In genomic region chr1:93171549-93172050, GRCh38 we compare ENCODE assay signal across 15 cellular contexts. TPM values are rescaled to one million over a fixed set of nuclear protein-coding genes. Genes with fewer than 3 reads are reported as not detected.
DNase-seq lines count a peak whose midpoint lies in the region; ATAC-seq and TF ChIP-seq lines count a peak whose summit lies in the region.
"Had no signal": no experiment of that assay in that cellular context is flagged by ENCODE, and none has a peak within 500 bp of the region (broad histone marks: within the 10 kb centered on the region; RNA-seq: fewer than 3 reads in every experiment).

No MANE protein-coding gene starts in this region.

- DNase-seq in activated CD8-positive, alpha-beta memory T cell treated with anti-CD3 and anti-CD28 coated beads, Interleukin-2, amount 10 ng/mL, durations not matched to agents 7 days and 5 days: no peak
- DNase-seq in activated CD8-positive, alpha-beta memory T cell treated with anti-CD3 and anti-CD28 coated beads for 24 hours: no peak
- DNase-seq in RPMI7951 (ENCODE audit: low read depth) (peak; percentile 10), hepatocyte (ENCODE audit: low spot score) (no peak)
- DNase-seq in central memory CD8-positive, alpha-beta T cell (ENCODE audit: low spot score in 2 of 2): no peak
- DNase-seq in stimulated activated effector memory CD8-positive, alpha-beta T cell treated with anti-CD3 and anti-CD28 coated beads, Interleukin-12 subunit alpha, Interleukin-12 subunit beta, amount 100 ng/mL, for 72 hours (ENCODE audit: low spot score in 2 of 2): no peak
- DNase-seq in stimulated activated CD4-positive, alpha-beta T cell treated with anti-CD3 and anti-CD28 coated beads, Interleukin-4, amount 100 ng/mL, for 4 hours: no peak
- DNase-seq: DMS 273 treated with DMSO at 0.1 percent for 48 hours, MG63, NCI-H2029, NCI-H748 treated with DMSO at 0.1 percent for 48 hours, RPMI8226, T1000 had no signal

- ATAC-seq in activated CD8-positive, alpha-beta memory T cell treated with anti-CD3 and anti-CD28 coated beads, Interleukin-2, amount 10 ng/mL, durations not matched to agents 7 days and 5 days: peak; percentile 45
- ATAC-seq in central memory CD8-positive, alpha-beta T cell (replicated peaks; ENCODE audit: extremely low read depth, poor library complexity, severe bottlenecking): no peak
- peak; percentile 49 for ATAC-seq in stimulated activated effector memory CD8-positive, alpha-beta T cell treated with anti-CD3 and anti-CD28 coated beads, Interleukin-12 subunit alpha, Interleukin-12 subunit beta, amount 100 ng/mL, for 72 hours
- ATAC-seq in GM21515 (IDR thresholded peaks at IDR 0.05; ENCODE audit: unreplicated experiment): no peak

- no peaks in the 10 kb centered on the region for H3K9me3 ChIP-seq in hepatocyte (ENCODE audit: low read depth)

- peaks cover 6% of the 10 kb centered on the region for H3K9me3 Mint-ChIP-seq in activated CD8-positive, alpha-beta memory T cell treated with anti-CD3 and anti-CD28 coated beads, Interleukin-2, amount 10 ng/mL, durations not matched to agents 7 days and 5 days (ENCODE audit: low read depth)
- no peaks in the 10 kb centered on the region for H3K9me3 Mint-ChIP-seq in central memory CD8-positive, alpha-beta T cell
- peaks cover under 1% of the 10 kb centered on the region for H3K9me3 Mint-ChIP-seq in stimulated activated effector memory CD8-positive, alpha-beta T cell treated with anti-CD3 and anti-CD28 coated beads, Interleukin-12 subunit alpha, Interleukin-12 subunit beta, amount 100 ng/mL, for 72 hours

- peaks cover 62% of the 10 kb centered on the region for H3K36me3 Mint-ChIP-seq in activated CD8-positive, alpha-beta memory T cell treated with anti-CD3 and anti-CD28 coated beads, Interleukin-2, amount 10 ng/mL, durations not matched to agents 7 days and 5 days
- H3K36me3 Mint-ChIP-seq in central memory CD8-positive, alpha-beta T cell (ENCODE audit: insufficient read depth): peaks cover 18% of the 10 kb centered on the region
- peaks cover 47% of the 10 kb centered on the region for H3K36me3 Mint-ChIP-seq in stimulated activated effector memory CD8-positive, alpha-beta T cell treated with anti-CD3 and anti-CD28 coated beads, Interleukin-12 subunit alpha, Interleukin-12 subunit beta, amount 100 ng/mL, for 72 hours

- no peak for TF ChIP-seq CTCF in hepatocyte (IDR thresholded peaks at IDR 0.05; ENCODE audit: poor library complexity)

- no peaks in the 10 kb centered on the region for H3K27me3 ChIP-seq in hepatocyte
- H3K27me3 ChIP-seq: MG63 had no signal

- peaks cover 100% of the 10 kb centered on the region for H3K79me2 ChIP-seq in hepatocyte

- no peak overlapping the region for H3K4me2 ChIP-seq in hepatocyte

- H3K9me2 ChIP-seq in hepatocyte (replicated peaks; ENCODE audit: insufficient read depth): no peaks in the 10 kb centered on the region

- H3K4me3 Mint-ChIP-seq in activated CD8-positive, alpha-beta memory T cell treated with anti-CD3 and anti-CD28 coated beads, Interleukin-2, amount 10 ng/mL, durations not matched to agents 7 days and 5 days: peak overlapping the region; percentile 74
- peak overlapping the region; percentile 80 for H3K4me3 Mint-ChIP-seq in central memory CD8-positive, alpha-beta T cell
- H3K4me3 Mint-ChIP-seq in stimulated activated effector memory CD8-positive, alpha-beta T cell treated with anti-CD3 and anti-CD28 coated beads, Interleukin-12 subunit alpha, Interleukin-12 subunit beta, amount 100 ng/mL, for 72 hours: peak overlapping the region; percentile 79

- CTCF ChIA-PET in activated CD8-positive, alpha-beta memory T cell treated with anti-CD3 and anti-CD28 coated beads, Interleukin-2, amount 10 ng/mL, durations not matched to agents 7 days and 5 days (lab: Charles Lee): interaction anchor here (1.0 to 1.3 kb wide), 2 partner anchors 91 to 211 kb away, joined by 3 to 7 read pairs; partner anchors contain the start of gene DIPK1A

- 84% methylated on average over 1 of the region's 1 CpG for WGBS in hepatocyte (ENCODE audit: low lambda C conversion rate, missing lambda C conversion rate)

- H3K4me3 ChIP-seq in hepatocyte: no peak overlapping the region
- H3K4me3 ChIP-seq: lung, MG63 had no signal

- H3K4me1 Mint-ChIP-seq in activated CD8-positive, alpha-beta memory T cell treated with anti-CD3 and anti-CD28 coated beads, Interleukin-2, amount 10 ng/mL, durations not matched to agents 7 days and 5 days: peaks cover 59% of the 10 kb centered on the region
- peaks cover 75% of the 10 kb centered on the region for H3K4me1 Mint-ChIP-seq in central memory CD8-positive, alpha-beta T cell
- H3K4me1 Mint-ChIP-seq in stimulated activated effector memory CD8-positive, alpha-beta T cell treated with anti-CD3 and anti-CD28 coated beads, Interleukin-12 subunit alpha, Interleukin-12 subunit beta, amount 100 ng/mL, for 72 hours: peaks cover 60% of the 10 kb centered on the region

- no peaks in the 10 kb centered on the region for H3K27me3 Mint-ChIP-seq in activated CD8-positive, alpha-beta memory T cell treated with anti-CD3 and anti-CD28 coated beads, Interleukin-2, amount 10 ng/mL, durations not matched to agents 7 days and 5 days
- H3K27me3 Mint-ChIP-seq in central memory CD8-positive, alpha-beta T cell: no peaks in the 10 kb centered on the region

- H3K27ac ChIP-seq in hepatocyte: no peak overlapping the region

- peak overlapping the region; percentile 82 for H3K27ac Mint-ChIP-seq in activated CD8-positive, alpha-beta memory T cell treated with anti-CD3 and anti-CD28 coated beads, Interleukin-2, amount 10 ng/mL, durations not matched to agents 7 days and 5 days
- peak overlapping the region; percentile 64 for H3K27ac Mint-ChIP-seq in central memory CD8-positive, alpha-beta T cell (ENCODE audit: low read depth)
- H3K27ac Mint-ChIP-seq in stimulated activated effector memory CD8-positive, alpha-beta T cell treated with anti-CD3 and anti-CD28 coated beads, Interleukin-12 subunit alpha, Interleukin-12 subunit beta, amount 100 ng/mL, for 72 hours: peak overlapping the region; percentile 94

- peaks cover 5% of the 10 kb centered on the region for H4K20me1 ChIP-seq in hepatocyte (ENCODE audit: insufficient read depth, poor library complexity, severe bottlenecking)

- H2AFZ ChIP-seq in hepatocyte: no peak overlapping the region

- H3K4me1 ChIP-seq in hepatocyte (ENCODE audit: insufficient read depth): no peaks in the 10 kb centered on the region

- H3K36me3 ChIP-seq in hepatocyte (replicated peaks; ENCODE audit: insufficient read depth, low read depth): no peaks in the 10 kb centered on the region

RNA-seq across cellular contexts. Expression of gene TMED5, which starts 8.6 kb away (rescaled TPM):
- 10 to 100 TPM; 42.9 to 48.2 TPM for total RNA-seq in activated CD8-positive, alpha-beta memory T cell treated with anti-CD3 and anti-CD28 coated beads, Interleukin-2, amount 10 ng/mL, durations not matched to agents 7 days and 5 days
- 83.3 and 100 TPM in 2 replicates for total RNA-seq in RPMI7951 (2014; rRNA removed; shearing (Covaris generic))
- 119 and 131 TPM in 2 replicates for total RNA-seq in hepatocyte
- polyA plus RNA-seq in hepatocyte: 65.5 and 78.2 TPM in 2 replicates

RNA-seq across cellular contexts. Expression of gene CCDC18, which starts 8.9 kb away (rescaled TPM):
- total RNA-seq in activated CD8-positive, alpha-beta memory T cell treated with anti-CD3 and anti-CD28 coated beads, Interleukin-2, amount 10 ng/mL, durations not matched to agents 7 days and 5 days: 10 to 100 TPM; 30.5 to 37.7 TPM
- total RNA-seq in RPMI7951 (2014; rRNA removed; shearing (Covaris generic)): 16.7 and 21.0 TPM in 2 replicates
- total RNA-seq in hepatocyte: 4.9 and 5.5 TPM in 2 replicates
- polyA plus RNA-seq in hepatocyte: 5.0 and 6.8 TPM in 2 replicates

Comparison
In these comparisons a context has a peak if more than half of its experiments do, and no peak if none do; other contexts are left out.
1. ATAC-seq: peak in activated CD8-positive, alpha-beta memory T cell treated with anti-CD3 and anti-CD28 coated beads, Interleukin-2, amount 10 ng/mL, durations not matched to agents 7 days and 5 days (single experiment) and stimulated activated effector memory CD8-positive, alpha-beta T cell treated with anti-CD3 and anti-CD28 coated beads, Interleukin-12 subunit alpha, Interleukin-12 subunit beta, amount 100 ng/mL, for 72 hours (single experiment); none in central memory CD8-positive, alpha-beta T cell (single experiment) and GM21515 (single experiment).
2. Peak in every context shown above with its lines, with median percentiles within 50 percentile points of each other: H3K27ac Mint-ChIP-seq and H3K4me3 Mint-ChIP-seq.